In genomic region chr16:17290237-17290636, GRCh38 we compare ENCODE assay signal across 16 cellular contexts.
DNase-seq lines count a peak whose midpoint lies in the region; ATAC-seq and TF ChIP-seq lines count a peak whose summit lies in the region.
"Had no signal": no experiment of that assay in that cellular context is flagged by ENCODE, and none has a peak within 500 bp of the region (broad histone marks: within the 10 kb centered on the region; RNA-seq: fewer than 3 reads in every experiment).

No MANE protein-coding gene starts in this region.

- no peak overlapping the region for H3K4me2 ChIP-seq in hepatocyte

- TF ChIP-seq CTCF in ascending aorta (IDR thresholded peaks at IDR 0.05), result no peak
- no peak for TF ChIP-seq CTCF in hepatocyte (IDR thresholded peaks at IDR 0.05; ENCODE audit: poor library complexity)

- no peak overlapping the region for H3K9ac ChIP-seq in stomach smooth muscle (ENCODE audit: low read length in 2 of 2)

- H3K36me3 ChIP-seq in ascending aorta (no peaks in the 10 kb centered on the region), stomach smooth muscle (ENCODE audit: control insufficient read depth in 2 of 2, insufficient read depth in 2 of 2, low read length in 2 of 2) (no peaks in the 10 kb centered on the region), aorta (ENCODE audit: control insufficient read depth in 1 of 2, insufficient read depth in 2 of 2, low read length in 1 of 2) (no peaks in the 10 kb centered on the region), hepatocyte (replicated peaks; ENCODE audit: insufficient read depth, low read depth) (no peaks in the 10 kb centered on the region)
- H3K36me3 ChIP-seq: HAP-1 had no signal

- H2AFZ ChIP-seq in hepatocyte, result no peak overlapping the region

- H3K79me2 ChIP-seq in hepatocyte, result no peaks in the 10 kb centered on the region

- intact Hi-C loops in ascending aorta (cut with DNase I), result no loop called here
- intact Hi-C loops in aorta (cut with DNase I), result loop anchor here in 1 of 2 donors (10.0 kb wide), 1 partner anchor 1495 kb away; no protein-coding TSS in a partner anchor

- H3K4me1 ChIP-seq in ascending aorta (peaks cover 0 to 4% of the 10 kb centered on the region in 2 donors), stomach smooth muscle (ENCODE audit: control insufficient read depth, insufficient read depth, low read length) (peaks cover 18% of the 10 kb centered on the region), aorta (ENCODE audit: control insufficient read depth in 1 of 2, insufficient read depth in 2 of 2, low read length in 2 of 2) (no peaks in the 10 kb centered on the region), hepatocyte (ENCODE audit: insufficient read depth) (no peaks in the 10 kb centered on the region)
- H3K4me1 ChIP-seq: HAP-1 had no signal

- peak; percentile 36 for ATAC-seq in aorta (ENCODE audit: low FRiP score)
- ATAC-seq in stimulated activated naive CD8-positive, alpha-beta T cell treated with anti-CD3 and anti-CD28 coated beads, Interleukin-15, Interleukin-2, amounts not matched to agents 100 U/mL and 50 U/mL, for 24 hours, result no peak
- ATAC-seq in GM18498 (IDR thresholded peaks at IDR 0.05; ENCODE audit: unreplicated experiment), result no peak
- ATAC-seq: HepG2 had no signal

- H3K9me3 ChIP-seq in ascending aorta (no peaks in the 10 kb centered on the region), stomach smooth muscle (ENCODE audit: control insufficient read depth in 2 of 2, low read length in 2 of 2) (peaks cover 3 to 4% of the 10 kb centered on the region in 2 donors), aorta (ENCODE audit: control insufficient read depth, low read length) (no peaks in the 10 kb centered on the region), hepatocyte (ENCODE audit: low read depth) (no peaks in the 10 kb centered on the region)

- H3K27me3 ChIP-seq in ascending aorta, result no peaks in the 10 kb centered on the region
- H3K27me3 ChIP-seq in stomach smooth muscle (ENCODE audit: control insufficient read depth in 1 of 2, insufficient read depth in 2 of 2, low read length in 2 of 2), result no peaks in the 10 kb centered on the region
- H3K27me3 ChIP-seq in aorta (ENCODE audit: control insufficient read depth in 1 of 2, insufficient read depth in 2 of 2, low read length in 1 of 2), result no peaks in the 10 kb centered on the region
- no peaks in the 10 kb centered on the region for H3K27me3 ChIP-seq in hepatocyte

- H3K4me3 ChIP-seq in ascending aorta, result no peak overlapping the region
- no peak overlapping the region for H3K4me3 ChIP-seq in stomach smooth muscle (ENCODE audit: low read length in 2 of 2)
- no peak overlapping the region for H3K4me3 ChIP-seq in aorta (ENCODE audit: low read length in 2 of 2)
- no peak overlapping the region for H3K4me3 ChIP-seq in hepatocyte
- H3K4me3 ChIP-seq: HAP-1 had no signal

- DNase-seq in ascending aorta (ENCODE audit: low spot score in 2 of 2) (no peak), myocyte (ENCODE audit: low read depth) (peak; percentile 11), aorta (peak in 1 of 2 donors; percentile 55), hepatocyte (ENCODE audit: low spot score) (no peak)
- DNase-seq in stimulated activated naive CD8-positive, alpha-beta T cell treated with anti-CD3 and anti-CD28 coated beads, Interleukin-15, Interleukin-2, amounts not matched to agents 100 U/mL and 50 U/mL, for 24 hours, result no peak
- DNase-seq: ACHN; C1 segment of cervical spinal cord; CD4-positive, alpha-beta memory T cell; COR-L47; DMS153; DMS79 treated with DMSO at 0.1 percent for 48 hours; EL had no signal

- H3K27ac ChIP-seq in ascending aorta (peak overlapping the region; percentile 52 to 69), stomach smooth muscle (ENCODE audit: low read length) (peak overlapping the region; percentile 37), aorta (ENCODE audit: low read depth in 1 of 2, low read length in 2 of 2) (peak overlapping the region in 1 of 2 donors; percentile 37), hepatocyte (no peak overlapping the region)

- WGBS in aorta, 2 donors, result 10% methylated on average over 6 of the region's 6 CpGs
- 88% methylated on average over 6 of the region's 6 CpGs for WGBS in hepatocyte (ENCODE audit: low lambda C conversion rate, missing lambda C conversion rate)

- H3K9me2 ChIP-seq in hepatocyte (replicated peaks; ENCODE audit: insufficient read depth), result no peaks in the 10 kb centered on the region

- H4K20me1 ChIP-seq in hepatocyte (ENCODE audit: insufficient read depth, poor library complexity, severe bottlenecking), result no peaks in the 10 kb centered on the region
